8 cellular contexts compared by ENCODE assay signal in the genomic region with DNA sequence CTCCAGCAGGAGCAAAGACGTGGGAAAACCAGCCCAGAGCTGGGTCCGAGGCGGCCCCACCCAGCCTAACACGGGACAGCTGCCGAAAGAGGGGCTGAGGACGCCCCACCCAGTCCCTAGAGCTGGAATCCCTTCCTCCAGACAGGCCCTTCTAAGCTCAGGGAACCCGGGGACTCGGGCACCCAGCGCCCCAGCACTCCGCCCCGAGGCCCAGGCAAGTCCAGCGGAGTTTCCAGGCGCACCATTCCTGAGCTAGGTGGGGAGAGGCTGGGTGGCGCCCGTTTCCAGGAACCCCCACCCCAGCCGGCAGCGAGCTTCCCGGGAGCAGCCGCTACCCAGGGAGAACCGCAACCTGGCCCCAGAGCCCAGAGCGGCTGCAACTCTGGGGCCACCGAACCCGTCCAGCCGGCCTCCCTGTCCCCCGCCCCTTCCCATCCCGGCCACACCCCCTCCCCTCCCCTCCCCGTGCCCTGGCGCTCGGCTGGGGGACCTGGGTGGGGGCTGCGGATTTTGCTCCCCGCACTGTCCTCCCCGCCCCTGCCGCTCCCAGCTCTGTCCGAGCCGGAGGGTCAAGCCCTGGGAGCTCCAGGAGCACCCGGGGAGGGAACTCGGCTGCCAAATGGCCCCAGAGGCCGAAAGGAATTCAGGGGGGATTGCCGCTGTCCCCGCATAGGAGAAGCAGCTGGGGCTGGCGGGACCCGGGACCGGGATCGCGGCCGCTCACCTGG. TPM values are rescaled to one million over a fixed set of nuclear protein-coding genes. Genes with fewer than 3 reads are reported as not detected.
DNase-seq lines count a peak whose midpoint lies in the region; ATAC-seq and TF ChIP-seq lines count a peak whose summit lies in the region.

No MANE protein-coding gene starts in this region.

- peak overlapping the region; percentile 100 for H3K4me2 ChIP-seq in BLaER1

- peak; percentile 67 for DNase-seq in HuH-7 (ENCODE audit: low spot score)
- DNase-seq in left ventricle myocardium superior, result peak; percentile 61
- no peak for DNase-seq in retinal pigment epithelial cell (ENCODE audit: low read depth)
- no peak for DNase-seq in stimulated activated CD8-positive, alpha-beta memory T cell treated with anti-CD3 and anti-CD28 coated beads, Interleukin-4, amount 100 ng/mL, for 48 hours
- no peak for DNase-seq in NCI-H1694 treated with DMSO at 0.1 percent for 48 hours (lab: John Stamatoyannopoulos, UW)

- TF ChIP-seq CTCF in retinal pigment epithelial cell (conservative IDR thresholded peaks at IDR 0.05; ENCODE audit: low read depth, low read length), result no peak

- H3K27me3 Mint-ChIP-seq in activated naive CD8-positive, alpha-beta T cell, result no peaks in the 10 kb centered on the region

- H3K27me3 ChIP-seq in BLaER1, result no peaks in the 10 kb centered on the region

- no peaks in the 10 kb centered on the region for H3K9me3 Mint-ChIP-seq in activated naive CD8-positive, alpha-beta T cell (ENCODE audit: low read depth)

- peak overlapping the region; percentile 84 for H3K27ac Mint-ChIP-seq in activated naive CD8-positive, alpha-beta T cell

- H3K9ac ChIP-seq in BLaER1, result peak overlapping the region; percentile 97

- H4K20me1 ChIP-seq in BLaER1, result peaks cover 19% of the 10 kb centered on the region

- peaks cover 6% of the 10 kb centered on the region for H3K36me3 Mint-ChIP-seq in activated naive CD8-positive, alpha-beta T cell

- no peaks in the 10 kb centered on the region for H3K9me3 ChIP-seq in BLaER1

- ATAC-seq in left ventricle myocardium superior (peak; percentile 44), GM21528 (IDR thresholded peaks at IDR 0.05; ENCODE audit: low FRiP score, unreplicated experiment) (no peak)

- peak overlapping the region; percentile 98 for H3K27ac ChIP-seq in BLaER1

- peak overlapping the region; percentile 86 for H3K4me3 Mint-ChIP-seq in activated naive CD8-positive, alpha-beta T cell

- peaks cover 49% of the 10 kb centered on the region for H3K4me1 Mint-ChIP-seq in activated naive CD8-positive, alpha-beta T cell (ENCODE audit: low read depth)

- peaks cover 24% of the 10 kb centered on the region for H3K36me3 ChIP-seq in BLaER1

- H3K4me1 ChIP-seq in BLaER1, result peaks cover 86% of the 10 kb centered on the region

- intact Hi-C loops in left ventricle myocardium superior (cut with micrococcal nuclease), result no loop called here

- peak overlapping the region; percentile 93 for H3K4me3 ChIP-seq in BLaER1
- peak overlapping the region; percentile 71 for H3K4me3 ChIP-seq in retinal pigment epithelial cell (ENCODE audit: low read length)

RNA-seq across cellular contexts. Expression of a gene that starts 0.5 kb away (rescaled TPM):
- 69.2 TPM for total RNA-seq in left ventricle myocardium superior

RNA-seq across cellular contexts. Expression of a gene that starts 2.5 kb away (rescaled TPM):
- 1.5 TPM for total RNA-seq in left ventricle myocardium superior

RNA-seq across cellular contexts. Expression of a gene that starts 18.1 kb away (rescaled TPM):
- total RNA-seq in left ventricle myocardium superior, result not detected

RNA-seq across cellular contexts. Expression of a gene that starts 40.3 kb away (rescaled TPM):
- total RNA-seq in left ventricle myocardium superior, result 120 TPM

RNA-seq across cellular contexts. Expression of a gene that starts 58.8 kb away (rescaled TPM):
- 2.1 TPM for total RNA-seq in left ventricle myocardium superior

Comparison
In these comparisons a context has a peak if more than half of its experiments do, and no peak if none do; other contexts are left out.
1. DNase-seq: peak in HuH-7 (single experiment) and left ventricle myocardium superior (single experiment); none in retinal pigment epithelial cell (single experiment), stimulated activated CD8-positive, alpha-beta memory T cell treated with anti-CD3 and anti-CD28 coated beads, Interleukin-4, amount 100 ng/mL, for 48 hours (single experiment) and NCI-H1694 treated with DMSO at 0.1 percent for 48 hours (single experiment).